Comparison of ENCODE assay signal across 11 cellular contexts in genomic region chr6:135087803-135088202, GRCh38. TPM values are rescaled to one million over a fixed set of nuclear protein-coding genes. Genes with fewer than 3 reads are reported as not detected.
A peak's percentile ranks its signal among the peaks of the same experiment; 100 is the strongest.
DNase-seq lines count a peak whose midpoint lies in the region; ATAC-seq and TF ChIP-seq lines count a peak whose summit lies in the region.
"Had no signal": no experiment of that assay in that cellular context is flagged by ENCODE, and none has a peak within 500 bp of the region (broad histone marks: within the 10 kb centered on the region; RNA-seq: fewer than 3 reads in every experiment).

No MANE protein-coding gene starts in this region.

- H3K4me1 ChIP-seq in DOHH2 (ENCODE audit: control insufficient read depth, low read length): peaks cover 77% of the 10 kb centered on the region

- H3K4me3 Mint-ChIP-seq in glutamatergic neuron (ENCODE audit: unreplicated experiment): no peak overlapping the region
- H3K4me3 Mint-ChIP-seq: nephron progenitor cell had no signal

- intact Hi-C loops in Right ventricle myocardium inferior (cut with DNase I): no loop called here

- no peak overlapping the region for H3K27ac ChIP-seq in DOHH2 (ENCODE audit: low read depth, low read length)

- H3K36me3 ChIP-seq in DOHH2 (ENCODE audit: control insufficient read depth, low read length): peaks cover 6% of the 10 kb centered on the region

- no peaks in the 10 kb centered on the region for H4K20me1 ChIP-seq in DOHH2 (ENCODE audit: control insufficient read depth, insufficient read depth, low read depth, low read length)

- H3K9me3 ChIP-seq in DOHH2 (ENCODE audit: control insufficient read depth, insufficient read depth, low read length): peaks cover 5% of the 10 kb centered on the region

- no peaks in the 10 kb centered on the region for H3K79me2 ChIP-seq in DOHH2 (ENCODE audit: control insufficient read depth, low read length)

- DNase-seq in activated CD4-positive, alpha-beta T cell treated with anti-CD3 and anti-CD28 coated beads, Interleukin-2, amount 50 U/mL, for 4 hours: peak; percentile 15 to 19
- DNase-seq in glutamatergic neuron: no peak
- DNase-seq in NCI-H2227 treated with DMSO at 0.1 percent for 48 hours (lab: John Stamatoyannopoulos, UW): no peak
- no peak for DNase-seq in KBM-7
- DNase-seq in Right ventricle myocardium inferior (ENCODE audit: missing footprints): no peak
- DNase-seq: DMS153, foreskin melanocyte, nephron progenitor cell had no signal

- no peaks in the 10 kb centered on the region for H3K9me2 ChIP-seq in DOHH2 (replicated peaks; ENCODE audit: control insufficient read depth, low read length)

- in situ Hi-C loops in KBM-7 (cut with MboI; ENCODE audit: low pct_unique_long_range_greater_than_20kb, low sequenced_read_pairs): no loop called here

- H3K9me3 Mint-ChIP-seq in glutamatergic neuron (ENCODE audit: unreplicated experiment): no peaks in the 10 kb centered on the region

- no peaks in the 10 kb centered on the region for H3K27me3 Mint-ChIP-seq in glutamatergic neuron (ENCODE audit: unreplicated experiment)

- no peaks in the 10 kb centered on the region for H3K36me3 Mint-ChIP-seq in glutamatergic neuron (ENCODE audit: unreplicated experiment)

- H3K4me1 Mint-ChIP-seq in glutamatergic neuron (ENCODE audit: low read depth, unreplicated experiment): peaks cover 8% of the 10 kb centered on the region
- H3K4me1 Mint-ChIP-seq: nephron progenitor cell had no signal

- TF ChIP-seq CTCF in DOHH2 (IDR thresholded peaks at IDR 0.05; ENCODE audit: low read depth, low read length, poor library complexity, severe bottlenecking): no peak
- TF ChIP-seq CTCF in glutamatergic neuron (IDR thresholded peaks at IDR 0.05; ENCODE audit: partially characterized antibody, unreplicated experiment): no peak

- peak overlapping the region; percentile 13 for H3K27ac Mint-ChIP-seq in glutamatergic neuron (ENCODE audit: unreplicated experiment)
- H3K27ac Mint-ChIP-seq: nephron progenitor cell had no signal

- no peaks in the 10 kb centered on the region for H3K27me3 ChIP-seq in DOHH2 (ENCODE audit: control insufficient read depth, low read length)

- peak overlapping the region; percentile 11 for H3K4me3 ChIP-seq in DOHH2 (ENCODE audit: low read length)

- peaks cover 2% of the 10 kb centered on the region; the same call in 1 of the 2 replicates for H3F3A ChIP-seq in DOHH2 (ENCODE audit: control insufficient read depth, insufficient read depth)

- H3K4me2 ChIP-seq in DOHH2 (ENCODE audit: low read length): peak overlapping the region; percentile 65

- ATAC-seq in HG03064 (IDR thresholded peaks at IDR 0.05; ENCODE audit: low read depth, unreplicated experiment) (peak; percentile 43), HG02938 (IDR thresholded peaks at IDR 0.05; ENCODE audit: unreplicated experiment) (no peak), Right ventricle myocardium inferior (no peak)

RNA-seq across cellular contexts. Expression of gene HBS1L, which starts 33.2 kb away (rescaled TPM):
- 93.4 TPM for total RNA-seq in glutamatergic neuron (ENCODE audit: unreplicated experiment)
- 95.1 TPM for total RNA-seq in Right ventricle myocardium inferior

Comparison
In these comparisons a context has a peak if more than half of its experiments do, and no peak if none do; other contexts are left out.
1. DNase-seq: peak in activated CD4-positive, alpha-beta T cell treated with anti-CD3 and anti-CD28 coated beads, Interleukin-2, amount 50 U/mL, for 4 hours (2 of 2); none in glutamatergic neuron (single experiment), NCI-H2227 treated with DMSO at 0.1 percent for 48 hours (single experiment), KBM-7 (single experiment) and Right ventricle myocardium inferior (single experiment).